8 cellular contexts compared by ENCODE assay signal in the genomic region with DNA sequence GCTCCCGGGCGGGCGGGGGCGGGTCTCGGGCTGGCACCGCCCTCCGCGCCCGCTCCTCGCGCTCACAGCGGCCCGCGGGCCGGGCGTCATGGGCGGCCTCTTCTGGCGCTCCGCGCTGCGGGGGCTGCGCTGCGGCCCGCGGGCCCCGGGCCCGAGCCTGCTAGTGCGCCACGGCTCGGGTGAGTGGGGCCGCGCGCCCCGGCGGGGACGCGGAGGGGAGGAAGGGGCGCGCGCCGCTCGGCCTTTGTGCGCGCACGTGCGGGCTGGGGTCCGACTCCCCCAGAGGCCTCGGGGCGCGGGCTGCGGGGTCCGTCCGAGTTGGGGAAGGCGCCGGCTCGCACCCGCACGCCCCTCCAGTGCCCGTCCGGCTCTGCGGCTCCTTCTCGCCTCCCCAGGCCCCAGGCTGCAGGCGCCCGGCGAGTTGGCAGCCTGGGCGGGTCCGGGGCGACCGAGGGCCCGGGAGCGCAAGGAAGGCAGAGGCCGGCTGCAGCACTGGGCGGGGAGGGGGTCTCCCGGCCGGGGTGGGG. TPM values are rescaled to one million over a fixed set of nuclear protein-coding genes. Genes with fewer than 3 reads are reported as not detected.
A peak's percentile ranks its signal among the peaks of the same experiment; 100 is the strongest.
DNase-seq lines count a peak whose midpoint lies in the region; ATAC-seq, FAIRE-seq and TF ChIP-seq lines count a peak whose summit lies in the region.

TSS of gene NME4 (plus strand) at position 65 of the 527 bp plus-strand sequence. CDS start at position 89, 24 bp downstream.

- H3K9ac ChIP-seq in HepG2 (ENCODE audit: insufficient read depth, low read depth, low read length) = peak within 1 kb of the TSS; percentile 88

- POLR2A ChIA-PET in PC-9 (lab: Charles Lee; ENCODE audit: unreplicated experiment) = interaction anchor here (0.5 to 0.7 kb wide), 2 partner anchors 15 to 912 kb away, joined by 14 to 20 read pairs; partner anchors contain the start of gene UBE2I
- POLR2A ChIA-PET in HepG2 (lab: Yijun Ruan, JAX) = interaction anchor here (0.9 to 1.8 kb wide), 6 partner anchors 9 to 191 kb away, joined by 3 to 10 read pairs (median 3); partner anchors contain the start of genes CAPN15 and PGAP6

- CTCF ChIA-PET in PC-9 (lab: Charles Lee) (interaction anchor here (0.7 kb wide), 1 partner anchor 271 kb away, joined by 6 read pairs; no protein-coding TSS in a partner anchor), HepG2 (lab: Yijun Ruan, JAX; ENCODE audit: low intra/inter-chr PET ratio, low total read pairs) (no interaction called here)

- H3K27me3 ChIP-seq in PC-9 (ENCODE audit: insufficient read depth, low read depth) (no peaks in the 10 kb centered on the region), HepG2 (ENCODE audit: control insufficient read depth in 1 of 2, insufficient read depth in 2 of 2, low read length in 2 of 2) (no peaks in the 10 kb centered on the region)

- peak; percentile 73 for DNase-seq in activated effector memory CD4-positive, alpha-beta T cell treated with anti-CD3 and anti-CD28 coated beads, Interleukin-2, amount 50 U/mL, for 16 hours
- no peak for DNase-seq in activated effector memory CD4-positive, alpha-beta T cell treated with Interleukin-2 at 50 U/mL for 16 hours
- DNase-seq in PC-9 (no peak), cerebellum (ENCODE audit: low spot score) (no peak), HepG2 (ENCODE audit: low spot score) (no peak)

- H3K36me3 ChIP-seq in PC-9 (ENCODE audit: low read depth) (no peaks in the 10 kb centered on the region), HepG2 (replicated peaks in 1 of 2; ENCODE audit: control insufficient read depth in 1 of 2, insufficient read depth in 2 of 2, low read length in 2 of 2) (peaks cover 0 to 4% of the 10 kb centered on the region in 2 experiments; a peak in 2 of 5 replicates)

- H3K9me3 ChIP-seq in PC-9 (ENCODE audit: insufficient read depth, low read depth) = no peaks in the 10 kb centered on the region
- H3K9me3 ChIP-seq in HepG2 (ENCODE audit: low read length) = no peaks in the 10 kb centered on the region

- no peaks in the 10 kb centered on the region for H3K9me2 ChIP-seq in PC-9 (ENCODE audit: insufficient read depth)

- no peak for FAIRE-seq in HepG2 (lab: Jason Lieb, UNC)

- TF ChIP-seq EP300 in HepG2 (IDR thresholded peaks at IDR 0.05; ENCODE audit: low read depth in 2 of 2, low read length in 2 of 2) = no peak
- TF ChIP-seq EP300 in HepG2 (CRISPR knock-in tag; IDR thresholded peaks at IDR 0.05; ENCODE audit: borderline replicate concordance) = no peak

- H3K4me2 ChIP-seq in PC-9 (peak within 1 kb of the TSS; percentile 94), HepG2 (ENCODE audit: low read depth, low read length) (peak within 1 kb of the TSS; percentile 99)

- H3K27ac ChIP-seq in PC-9 (no peak within 1 kb of the TSS), HepG2 (ENCODE audit: extremely low read length, insufficient read depth, low read length) (peak within 1 kb of the TSS; percentile 94)

- no peak for TF ChIP-seq CTCF in PC-9 (conservative IDR thresholded peaks at IDR 0.05)
- no peak for TF ChIP-seq CTCF in HepG2 (CRISPR knock-in tag; IDR thresholded peaks at IDR 0.05)
- no peak for TF ChIP-seq CTCF in subcutaneous adipose tissue (IDR thresholded peaks at IDR 0.05; ENCODE audit: low read depth)

- H3K4me3 ChIP-seq in PC-9 (peak within 1 kb of the TSS; percentile 60), HepG2 (replicated peaks in 1 of 3; ENCODE audit: insufficient read depth in 1 of 3, low read depth in 2 of 3, low read length in 3 of 3) (peak within 1 kb of the TSS; percentile 60 to 81 (median 81))

- peak in 1 of 2 experiments; percentile 57; a peak in 3 of 4 replicates for TF ChIP-seq POLR2A in HepG2 (IDR thresholded peaks at IDR 0.05; ENCODE audit: insufficient read depth in 1 of 2, low read depth in 2 of 2, low read length in 2 of 2)

- WGBS in HepG2 (ENCODE audit: low lambda C conversion rate) = 0% methylated on average over 6 of the region's 75 CpGs

- peak within 1 kb of the TSS; percentile 61 for H2AFZ ChIP-seq in PC-9
- no peak within 1 kb of the TSS for H2AFZ ChIP-seq in HepG2 (ENCODE audit: low read length)

- in situ Hi-C loops in HepG2 (cut with HindIII; ENCODE audit: extremely low pct_ligation_motif_present, low pct_unique_long_range_greater_than_20kb) = loop anchor here (5.0 kb wide), 1 partner anchor 100 kb away; no protein-coding TSS in a partner anchor

- peak; percentile 23 for ATAC-seq in HepG2
- no peak for ATAC-seq in HG02610 (IDR thresholded peaks at IDR 0.05; ENCODE audit: unreplicated experiment)
- no peak for ATAC-seq in HG02571 (IDR thresholded peaks at IDR 0.05; ENCODE audit: unreplicated experiment)

- H3F3A ChIP-seq in PC-9 (ENCODE audit: insufficient read depth, low read depth) = peaks cover 51% of the 10 kb centered on the region

- 0 out of 2 replicates have a peak, but pooled peaks cover 2% of the 10 kb centered on the region for H3K79me2 ChIP-seq in PC-9 (ENCODE audit: low read depth)
- peaks cover 14% of the 10 kb centered on the region for H3K79me2 ChIP-seq in HepG2 (ENCODE audit: insufficient read depth, low read length)

- peaks cover 16% of the 10 kb centered on the region for H3K4me1 ChIP-seq in PC-9 (replicated peaks; ENCODE audit: insufficient read depth)
- H3K4me1 ChIP-seq in HepG2 (ENCODE audit: insufficient read depth, low read length) = peaks cover 37% of the 10 kb centered on the region

- BruUV-seq in PC-9 (replicated peaks; lab: Mats Ljungman, UMichigan) (no TSS peak), HepG2 (replicated peaks; lab: Mats Ljungman, UMichigan) (no TSS peak)

- intact Hi-C loops in PC-9 (cut with micrococcal nuclease; ENCODE audit: unreplicated experiment) = no loop called here
- intact Hi-C loops in HepG2 (cut with micrococcal nuclease; ENCODE audit: unreplicated experiment) = no loop called here

- TF ChIP-seq RAD21 in HepG2 (CRISPR knock-in tag; IDR thresholded peaks at IDR 0.05) = peak; percentile 51; the same call in 1 of the 2 replicates

- no peaks in the 10 kb centered on the region for H4K20me1 ChIP-seq in PC-9 (ENCODE audit: insufficient read depth)
- H4K20me1 ChIP-seq in HepG2 (ENCODE audit: insufficient read depth, low read length) = no peaks in the 10 kb centered on the region

TF ChIP-seq in HepG2, 621 proteins besides CTCF, POLR2A, EP300 and RAD21 (continues in another document):
- TF ChIP-seq, protein P1, sequence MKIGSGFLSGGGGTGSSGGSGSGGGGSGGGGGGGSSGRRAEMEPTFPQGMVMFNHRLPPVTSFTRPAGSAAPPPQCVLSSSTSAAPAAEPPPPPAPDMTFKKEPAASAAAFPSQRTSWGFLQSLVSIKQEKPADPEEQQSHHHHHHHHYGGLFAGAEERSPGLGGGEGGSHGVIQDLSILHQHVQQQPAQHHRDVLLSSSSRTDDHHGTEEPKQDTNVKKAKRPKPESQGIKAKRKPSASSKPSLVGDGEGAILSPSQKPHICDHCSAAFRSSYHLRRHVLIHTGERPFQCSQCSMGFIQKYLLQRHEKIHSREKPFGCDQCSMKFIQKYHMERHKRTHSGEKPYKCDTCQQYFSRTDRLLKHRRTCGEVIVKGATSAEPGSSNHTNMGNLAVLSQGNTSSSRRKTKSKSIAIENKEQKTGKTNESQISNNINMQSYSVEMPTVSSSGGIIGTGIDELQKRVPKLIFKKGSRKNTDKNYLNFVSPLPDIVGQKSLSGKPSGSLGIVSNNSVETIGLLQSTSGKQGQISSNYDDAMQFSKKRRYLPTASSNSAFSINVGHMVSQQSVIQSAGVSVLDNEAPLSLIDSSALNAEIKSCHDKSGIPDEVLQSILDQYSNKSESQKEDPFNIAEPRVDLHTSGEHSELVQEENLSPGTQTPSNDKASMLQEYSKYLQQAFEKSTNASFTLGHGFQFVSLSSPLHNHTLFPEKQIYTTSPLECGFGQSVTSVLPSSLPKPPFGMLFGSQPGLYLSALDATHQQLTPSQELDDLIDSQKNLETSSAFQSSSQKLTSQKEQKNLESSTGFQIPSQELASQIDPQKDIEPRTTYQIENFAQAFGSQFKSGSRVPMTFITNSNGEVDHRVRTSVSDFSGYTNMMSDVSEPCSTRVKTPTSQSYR (CRISPR knock-in tag; IDR thresholded peaks at IDR 0.05; ENCODE audit: borderline replicate concordance) = 0 out of 2 replicates have a peak, but pooled peaks have one; percentile 14

RNA-seq across cellular contexts. Expression of gene NME4, which starts in this region (rescaled TPM):
- total RNA-seq in PC-9 (2021) (157 and 159 TPM in 2 replicates), cerebellum (19.1 TPM), HepG2 (2016; rRNA removed; fragmentation: Illumina TruSeq; extraction: Trizol) (82.8 and 121 TPM in 2 replicates), subcutaneous adipose tissue (100 to 1,000 TPM in 2 of 4 donors, 10 to 100 TPM in 2; 62.1 to 120 (median 96.5) TPM)
- 711 and 716 TPM in 2 replicates for total RNA-seq in HepG2 (2016; cell fraction: cytosol; rRNA removed; fragmentation: Illumina TruSeq; extraction: Trizol; ENCODE audit: low read depth)
- 79.6 and 119 TPM in 2 replicates for total RNA-seq in HepG2 (2016; cell fraction: insoluble cytoplasmic fraction; rRNA removed; fragmentation: Illumina TruSeq; extraction: Trizol)
- 463 and 513 TPM in 2 replicates for total RNA-seq in HepG2 (2016; cell fraction: membrane; rRNA removed; fragmentation: Illumina TruSeq; extraction: Trizol)
- total RNA-seq in HepG2 (2016; cell fraction: nucleus; rRNA removed; fragmentation: Illumina TruSeq; extraction: Trizol) = 47.7 and 52.8 TPM in 2 replicates
- polyA plus RNA-seq in HepG2 (2011; rRNA removed) = 263 and 275 TPM in 2 replicates
- polyA plus RNA-seq in HepG2 (2011; cell fraction: cytosol; rRNA removed) = 199 and 344 TPM in 2 replicates
- polyA plus RNA-seq in HepG2 (2011; cell fraction: nucleus; rRNA removed) = 245 and 274 TPM in 2 replicates
- 136 and 145 TPM in 2 replicates for polyA plus RNA-seq in HepG2 (2012)
- 1,773 and 1,829 TPM in 2 replicates for polyA plus RNA-seq in HepG2 (2016; cell fraction: cytosol; fragmentation: Illumina TruSeq; extraction: Trizol; ENCODE audit: low read depth)
- 189 and 200 TPM in 2 replicates for polyA plus RNA-seq in HepG2 (2016; cell fraction: insoluble cytoplasmic fraction; fragmentation: Illumina TruSeq; extraction: Trizol; ENCODE audit: low read depth)
- polyA plus RNA-seq in HepG2 (2016; cell fraction: membrane; fragmentation: Illumina TruSeq; extraction: Trizol; ENCODE audit: low read depth) = 997 and 1,012 TPM in 2 replicates
- 195 and 217 TPM in 2 replicates for polyA plus RNA-seq in HepG2 (2016; cell fraction: nucleus; fragmentation: Illumina TruSeq; extraction: Trizol; ENCODE audit: insufficient read depth, low read depth)
- polyA minus RNA-seq in HepG2 (2011; rRNA and poly(A)+ RNA removed; ENCODE audit: low replicate concordance) = 21.3 and 147 TPM in 2 replicates
- polyA minus RNA-seq in HepG2 (2011; cell fraction: cytosol; rRNA and poly(A)+ RNA removed) = 51.2 and 63.8 TPM in 2 replicates
- polyA minus RNA-seq in HepG2 (2011; cell fraction: nucleus; rRNA and poly(A)+ RNA removed) = 27.2 and 27.9 TPM in 2 replicates
